ENCODE assay signal across 8 cellular contexts in the genomic region with DNA sequence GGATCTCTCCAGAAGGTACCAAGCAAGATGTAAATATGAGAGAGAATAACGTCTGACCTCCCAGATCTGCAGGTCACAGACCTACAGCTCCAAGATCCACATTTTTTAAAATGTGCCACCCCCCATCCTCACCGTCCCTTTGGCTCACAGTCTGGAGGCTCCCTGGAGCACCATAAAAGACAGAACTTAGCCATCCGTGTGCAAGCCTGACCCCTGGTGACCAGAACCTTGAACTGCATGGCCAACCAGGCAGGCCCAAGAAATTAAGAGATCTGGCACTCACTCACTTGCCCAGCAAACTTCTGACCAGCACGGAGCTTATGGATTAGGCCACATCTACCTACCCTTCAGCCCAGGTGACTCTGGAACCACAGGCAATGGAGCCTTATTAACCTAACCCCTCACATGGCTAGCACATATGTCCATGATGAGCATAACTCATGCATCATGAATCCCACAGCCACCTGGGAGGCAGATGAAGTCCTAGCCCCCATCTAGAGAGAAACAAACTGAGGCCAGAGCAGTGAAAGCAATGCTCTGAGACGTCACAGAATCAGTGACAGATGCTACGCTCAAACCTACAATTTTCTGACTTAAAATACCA.
DNase-seq lines count a peak whose midpoint lies in the region; ATAC-seq, FAIRE-seq and TF ChIP-seq lines count a peak whose summit lies in the region.

No MANE protein-coding gene starts in this region.

- H3K9me3 Mint-ChIP-seq in activated T-helper 1 cell treated with anti-CD3 and anti-CD28 coated beads, Interleukin-12 subunit alpha, Interleukin-12 subunit beta, Interleukin-2, Interleukin-4 antibody, amounts not matched to agents 30 ng/mL and 10 ng/mL and 1 ng/mL, durations not matched to agents 14 hours and 24 hours and 36 hours: peaks cover 6% of the 10 kb centered on the region

- H3K4me3 Mint-ChIP-seq in activated T-helper 1 cell treated with anti-CD3 and anti-CD28 coated beads, Interleukin-12 subunit alpha, Interleukin-12 subunit beta, Interleukin-2, Interleukin-4 antibody, amounts not matched to agents 30 ng/mL and 10 ng/mL and 1 ng/mL, durations not matched to agents 14 hours and 24 hours and 36 hours: no peak overlapping the region

- BruUV-seq in HCT116 (replicated peaks; lab: Mats Ljungman, UMichigan): no TSS peak
- no TSS peak for BruUV-seq in Panc1 (replicated peaks; lab: Mats Ljungman, UMichigan)

- in situ Hi-C loops in Panc1 (cut with HindIII; ENCODE audit: low pct_unique_long_range_greater_than_20kb, low sequenced_read_pairs): no loop called here

- no peak overlapping the region for H2AFZ ChIP-seq in HCT116 (ENCODE audit: low read depth, low read length, poor library complexity, severe bottlenecking)

- no peak overlapping the region for H3K4me2 ChIP-seq in HCT116 (ENCODE audit: low read length)

- no peaks in the 10 kb centered on the region for H4K20me1 ChIP-seq in HCT116 (ENCODE audit: insufficient read depth)

- no peak for TF ChIP-seq RAD21 in HCT116 (IDR thresholded peaks at IDR 0.05; ENCODE audit: low read depth)

- no peaks in the 10 kb centered on the region for H3K79me2 ChIP-seq in HCT116 (ENCODE audit: insufficient read depth, low read length)

- no peaks in the 10 kb centered on the region for H3K36me3 ChIP-seq in BJ (ENCODE audit: control insufficient read depth, insufficient read depth, low read length)
- no peaks in the 10 kb centered on the region for H3K36me3 ChIP-seq in HCT116 (ENCODE audit: control insufficient read depth in 1 of 2, insufficient read depth in 2 of 2, low read length in 2 of 2)
- H3K36me3 ChIP-seq in Panc1 (ENCODE audit: control insufficient read depth, insufficient read depth, low read length): no peaks in the 10 kb centered on the region
- H3K36me3 ChIP-seq in neutrophil: no peaks in the 10 kb centered on the region
- no peaks in the 10 kb centered on the region for H3K36me3 ChIP-seq in upper lobe of left lung

- H3K9me2 ChIP-seq in HCT116 (ENCODE audit: insufficient read depth): no peaks in the 10 kb centered on the region

- TF ChIP-seq CTCF in BJ (IDR thresholded peaks at IDR 0.05; ENCODE audit: insufficient read depth, low read depth, low read length): peak; percentile 97
- TF ChIP-seq CTCF in HCT116 (IDR thresholded peaks at IDR 0.05 in 2 of 3, conservative IDR thresholded peaks at IDR 0.05 in 1 of 3; ENCODE audit: borderline replicate concordance in 1 of 3, insufficient read depth in 1 of 3, low read depth in 2 of 3, low read length in 2 of 3): peak in 2 of 3 experiments; percentile 95 to 97; a peak in 4 of 6 replicates
- TF ChIP-seq CTCF in Panc1 (IDR thresholded peaks at IDR 0.05): peak; percentile 95
- TF ChIP-seq CTCF in fibroblast of the aortic adventitia (IDR thresholded peaks at IDR 0.05; ENCODE audit: insufficient read depth, low read length): peak; percentile 98
- TF ChIP-seq CTCF in neutrophil (IDR thresholded peaks at IDR 0.05): peak; percentile 98
- peak; percentile 96 to 98 (median 96) for TF ChIP-seq CTCF in upper lobe of left lung (IDR thresholded peaks at IDR 0.05)

- H3K27ac ChIP-seq in HCT116 (ENCODE audit: low read depth, low read length) (no peak overlapping the region), Panc1 (ENCODE audit: low read length) (peak overlapping the region; percentile 92), neutrophil (peak overlapping the region; percentile 94), upper lobe of left lung (no peak overlapping the region)

- CTCF ChIA-PET in BJ (lab: Yijun Ruan, JAX) (interaction anchor here (0.6 to 3.4 kb wide), 30 partner anchors 9 to 1021 kb away, joined by 3 to 21 read pairs (median 3); partner anchors contain the start of gene TLE3), HCT116 (lab: Charles Lee) (interaction anchor here (0.6 to 1.4 kb wide), 8 partner anchors 12 to 1012 kb away, joined by 3 to 10 read pairs (median 4); partner anchors contain the start of gene TLE3), Panc1 (lab: Charles Lee) (interaction anchor here (0.5 to 1.5 kb wide), 5 partner anchors 21 to 663 kb away, joined by 3 to 12 read pairs (median 3); no protein-coding TSS in a partner anchor)

- H3K9ac ChIP-seq in HCT116 (ENCODE audit: low read length): no peak overlapping the region

- H3K27me3 ChIP-seq in BJ (ENCODE audit: control insufficient read depth, insufficient read depth, low read length) (peaks cover 19% of the 10 kb centered on the region), HCT116 (ENCODE audit: insufficient read depth, low read length) (peaks cover 4% of the 10 kb centered on the region; the same call in 1 of the 2 replicates), Panc1 (ENCODE audit: control insufficient read depth, insufficient read depth, low read length) (no peaks in the 10 kb centered on the region), neutrophil (no peaks in the 10 kb centered on the region), upper lobe of left lung (no peaks in the 10 kb centered on the region)

- H3K9me3 ChIP-seq in HCT116 (ENCODE audit: control insufficient read depth in 1 of 2, insufficient read depth in 1 of 2, low read depth in 1 of 2, low read length in 2 of 2): no peaks in the 10 kb centered on the region
- no peaks in the 10 kb centered on the region for H3K9me3 ChIP-seq in Panc1 (ENCODE audit: control insufficient read depth, insufficient read depth, low read depth, low read length)
- no peaks in the 10 kb centered on the region for H3K9me3 ChIP-seq in neutrophil
- no peaks in the 10 kb centered on the region for H3K9me3 ChIP-seq in upper lobe of left lung

- peaks cover 38% of the 10 kb centered on the region for H3K27me3 Mint-ChIP-seq in activated T-helper 1 cell treated with anti-CD3 and anti-CD28 coated beads, Interleukin-12 subunit alpha, Interleukin-12 subunit beta, Interleukin-2, Interleukin-4 antibody, amounts not matched to agents 30 ng/mL and 10 ng/mL and 1 ng/mL, durations not matched to agents 14 hours and 24 hours and 36 hours (ENCODE audit: insufficient read depth)

- peaks cover 97% of the 10 kb centered on the region for H3K4me1 Mint-ChIP-seq in activated T-helper 1 cell treated with anti-CD3 and anti-CD28 coated beads, Interleukin-12 subunit alpha, Interleukin-12 subunit beta, Interleukin-2, Interleukin-4 antibody, amounts not matched to agents 30 ng/mL and 10 ng/mL and 1 ng/mL, durations not matched to agents 14 hours and 24 hours and 36 hours (ENCODE audit: low read depth)

- no peak for DNase-seq in BJ (ENCODE audit: low read depth)
- no peak for DNase-seq in HCT116 (ENCODE audit: low read depth, low spot score)
- DNase-seq in Panc1 (ENCODE audit: low read depth, low spot score): no peak
- DNase-seq in activated T-helper 1 cell treated with anti-CD3 and anti-CD28 coated beads, Interleukin-12 subunit alpha, Interleukin-12 subunit beta, Interleukin-2, Interleukin-4 antibody, amounts not matched to agents 30 ng/mL and 10 ng/mL and 1 ng/mL, durations not matched to agents 14 hours and 24 hours and 36 hours (ENCODE audit: low spot score): peak; percentile 61
- DNase-seq in fibroblast of the aortic adventitia (ENCODE audit: low read depth): peak; percentile 84
- peak in 1 of 2 donors; percentile 81 for DNase-seq in upper lobe of left lung
- no peak for DNase-seq in H54 (ENCODE audit: insufficient read length, low spot score)

- H3K36me3 Mint-ChIP-seq in activated T-helper 1 cell treated with anti-CD3 and anti-CD28 coated beads, Interleukin-12 subunit alpha, Interleukin-12 subunit beta, Interleukin-2, Interleukin-4 antibody, amounts not matched to agents 30 ng/mL and 10 ng/mL and 1 ng/mL, durations not matched to agents 14 hours and 24 hours and 36 hours (ENCODE audit: low read depth): peaks cover 6% of the 10 kb centered on the region

- peak overlapping the region; percentile 77 for H3K27ac Mint-ChIP-seq in activated T-helper 1 cell treated with anti-CD3 and anti-CD28 coated beads, Interleukin-12 subunit alpha, Interleukin-12 subunit beta, Interleukin-2, Interleukin-4 antibody, amounts not matched to agents 30 ng/mL and 10 ng/mL and 1 ng/mL, durations not matched to agents 14 hours and 24 hours and 36 hours

- H3K4me1 ChIP-seq in HCT116 (ENCODE audit: control insufficient read depth in 1 of 2, insufficient read depth in 2 of 2, low read length in 2 of 2) (peaks cover 14 to 18% of the 10 kb centered on the region in 2 experiments), Panc1 (ENCODE audit: control insufficient read depth, insufficient read depth, low read length) (peaks cover 40% of the 10 kb centered on the region), neutrophil (ENCODE audit: control insufficient read depth in 1 of 2, insufficient read depth in 1 of 2, low read depth in 1 of 2, low read length in 1 of 2) (peaks cover 88 to 98% of the 10 kb centered on the region in 2 experiments), upper lobe of left lung (peaks cover 16 to 53% (median 43%) of the 10 kb centered on the region in 4 donors)

- intact Hi-C loops in HCT116 (cut with micrococcal nuclease) (loop anchor here (1.0 to 10.0 kb wide), 3 partner anchors 383 to 1011 kb away; no protein-coding TSS in a partner anchor), Panc1 (cut with micrococcal nuclease; ENCODE audit: unreplicated experiment) (loop anchor here (5.0 kb wide), 1 partner anchor 1011 kb away; no protein-coding TSS in a partner anchor)
- intact Hi-C loops in activated T-helper 1 cell treated with anti-CD3 and anti-CD28 coated beads, Interleukin-12 subunit alpha, Interleukin-12 subunit beta, Interleukin-2, Interleukin-4 antibody, amounts not matched to agents 30 ng/mL and 10 ng/mL and 1 ng/mL, durations not matched to agents 14 hours and 24 hours and 36 hours (cut with micrococcal nuclease): loop anchor here (1.0 kb wide), 4 partner anchors 24 to 1013 kb away; no protein-coding TSS in a partner anchor

- TF ChIP-seq POLR2A in HCT116 (IDR thresholded peaks at IDR 0.05; ENCODE audit: borderline replicate concordance, extremely low read depth, insufficient read depth, insufficient read length): no peak
- TF ChIP-seq POLR2A in upper lobe of left lung (IDR thresholded peaks at IDR 0.05): no peak
- no peak for TF ChIP-seq POLR2A in H54 (IDR thresholded peaks at IDR 0.05; ENCODE audit: low read depth, low read length)

- POLR2A ChIA-PET in BJ (lab: Charles Lee) (no interaction called here), HCT116 (lab: Charles Lee) (no interaction called here), Panc1 (lab: Charles Lee) (no interaction called here)

- FAIRE-seq in H54 (lab: Jason Lieb, UNC): no peak

- H3K4me3 ChIP-seq in BJ (ENCODE audit: low read depth, low read length) (no peak overlapping the region), HCT116 (replicated peaks in 1 of 2; ENCODE audit: low read depth in 1 of 2, low read length in 2 of 2) (no peak overlapping the region), Panc1 (ENCODE audit: low read depth in 2 of 2, low read length in 2 of 2) (no peak overlapping the region), fibroblast of the aortic adventitia (ENCODE audit: low read depth, low read length) (no peak overlapping the region), neutrophil (ENCODE audit: low read depth in 1 of 2, low read length in 1 of 2) (no peak overlapping the region), upper lobe of left lung (no peak overlapping the region)

- RAD21 ChIA-PET in HCT116 (lab: Charles Lee; ENCODE audit: low non-redundant PET in 1 of 2, low total read pairs in 2 of 2, uncharacterized antibody in 2 of 2, unreplicated experiment in 2 of 2): no interaction called here

- TF ChIP-seq EP300 in upper lobe of left lung (IDR thresholded peaks at IDR 0.05): no peak

- ATAC-seq in HCT116 (peak; percentile 71), Panc1 (peak; percentile 28), upper lobe of left lung (ENCODE audit: low FRiP score in 2 of 2) (peak; percentile 73 to 78)

- 26 to 30% methylated on average over 6 of the region's 6 CpGs for WGBS in upper lobe of left lung, 2 donors

Comparison
In these comparisons a context has a peak if more than half of its experiments do, and no peak if none do; other contexts are left out.
1. DNase-seq: peak in activated T-helper 1 cell treated with anti-CD3 and anti-CD28 coated beads, Interleukin-12 subunit alpha, Interleukin-12 subunit beta, Interleukin-2, Interleukin-4 antibody, amounts not matched to agents 30 ng/mL and 10 ng/mL and 1 ng/mL, durations not matched to agents 14 hours and 24 hours and 36 hours (single experiment) and fibroblast of the aortic adventitia (single experiment); none in BJ (single experiment), HCT116 (single experiment), Panc1 (single experiment) and H54 (single experiment).
2. H3K27ac ChIP-seq: peak in Panc1 (single experiment) and neutrophil (single experiment); none in HCT116 (single experiment) and upper lobe of left lung (0 of 4).
3. Peak in every context shown above with its lines, with median percentiles within 50 percentile points of each other: CTCF ChIP-seq and ATAC-seq.